In genomic region chr7:542935-543789, GRCh38 we compare ENCODE assay signal across 9 cellular contexts. TPM values are rescaled to one million over a fixed set of nuclear protein-coding genes. Genes with fewer than 3 reads are reported as not detected.
DNase-seq lines count a peak whose midpoint lies in the region; ATAC-seq and TF ChIP-seq lines count a peak whose summit lies in the region.
"Had no signal": no experiment of that assay in that cellular context is flagged by ENCODE, and none has a peak within 500 bp of the region (broad histone marks: within the 10 kb centered on the region; RNA-seq: fewer than 3 reads in every experiment).

No MANE protein-coding gene starts in this region.

- WGBS in SK-N-SH (ENCODE audit: low lambda C conversion rate): 20% methylated on average over 21 of the region's 29 CpGs
- 24 to 41% methylated on average over 6 to 8 of the region's 29 CpGs for WGBS in gastroesophageal sphincter (ENCODE audit: low coverage in 1 of 2), 2 donors

- no peaks in the 10 kb centered on the region for H3K27me3 ChIP-seq in SK-N-SH (ENCODE audit: insufficient read depth)
- H3K27me3 ChIP-seq in gastroesophageal sphincter: no peaks in the 10 kb centered on the region
- H3K27me3 ChIP-seq in skeletal muscle satellite cell (ENCODE audit: control insufficient read depth, insufficient read depth, low read length): no peaks in the 10 kb centered on the region

- H3K4me2 ChIP-seq in SK-N-SH (peak overlapping the region; percentile 35; the same call in 1 of the 2 replicates), skeletal muscle satellite cell (ENCODE audit: low read length) (peak overlapping the region; percentile 64)

- no peaks in the 10 kb centered on the region for H3K79me2 ChIP-seq in SK-N-SH (ENCODE audit: insufficient read depth)

- no peaks in the 10 kb centered on the region for H4K20me1 ChIP-seq in SK-N-SH (ENCODE audit: insufficient read depth)

- TF ChIP-seq EP300 in SK-N-SH (IDR thresholded peaks at IDR 0.05; ENCODE audit: borderline replicate concordance in 1 of 2, low read depth in 1 of 2, low read length in 1 of 2) (peak in 1 of 2 experiments; percentile 66; a peak in 1 of 4 replicates), gastroesophageal sphincter (IDR thresholded peaks at IDR 0.05) (no peak)

- DNase-seq in activated CD4-positive, alpha-beta T cell treated with anti-CD3 and anti-CD28 coated beads for 48 hours: peak; percentile 23
- DNase-seq in activated CD4-positive, alpha-beta T cell treated with anti-CD3 and anti-CD28 coated beads for 1 hour: no peak
- no peak for DNase-seq in SK-N-SH
- no peak for DNase-seq in NCI-H2171 (lab: John Stamatoyannopoulos, UW)
- DNase-seq: CD4-positive, CD25-positive, alpha-beta regulatory T cell had no signal

- H3K4me1 ChIP-seq in SK-N-SH (ENCODE audit: control insufficient read depth in 1 of 2, insufficient read depth in 2 of 2, low read depth in 1 of 2, low read length in 1 of 2): peaks cover 5 to 28% of the 10 kb centered on the region in 2 experiments; a peak in 3 of 4 replicates
- peaks cover 0 to 15% (median 3%) of the 10 kb centered on the region in 3 donors for H3K4me1 ChIP-seq in gastroesophageal sphincter
- peaks cover 48% of the 10 kb centered on the region for H3K4me1 ChIP-seq in skeletal muscle satellite cell (ENCODE audit: control insufficient read depth, insufficient read depth, low read length)

- CTCF ChIA-PET in SK-N-SH (lab: Yijun Ruan, JAX): interaction anchor here (1.7 kb wide), 1 partner anchor 10 kb away, joined by 5 read pairs; no protein-coding TSS in a partner anchor

- peak overlapping the region; percentile 7; the same call in 1 of the 2 replicates for H2AFZ ChIP-seq in SK-N-SH (ENCODE audit: low read depth)

- TF ChIP-seq RAD21 in SK-N-SH (IDR thresholded peaks at IDR 0.05; ENCODE audit: low read length): no peak

- peak; percentile 33 for ATAC-seq in gastroesophageal sphincter
- ATAC-seq in HG02884 (IDR thresholded peaks at IDR 0.05; ENCODE audit: unreplicated experiment): no peak
- ATAC-seq in HG03196 (IDR thresholded peaks at IDR 0.05; ENCODE audit: unreplicated experiment): no peak

- no peaks in the 10 kb centered on the region for H3K36me3 ChIP-seq in SK-N-SH (replicated peaks in 1 of 2; ENCODE audit: control insufficient read depth in 1 of 2, insufficient read depth in 2 of 2, low read length in 1 of 2)
- H3K36me3 ChIP-seq in gastroesophageal sphincter: no peaks in the 10 kb centered on the region
- H3K36me3 ChIP-seq in skeletal muscle satellite cell (ENCODE audit: insufficient read depth, low read length): no peaks in the 10 kb centered on the region

- no peak overlapping the region for H3K4me3 ChIP-seq in SK-N-SH (ENCODE audit: low read depth in 2 of 2, low read length in 1 of 2)
- no peak overlapping the region for H3K4me3 ChIP-seq in gastroesophageal sphincter
- no peak overlapping the region for H3K4me3 ChIP-seq in skeletal muscle satellite cell (ENCODE audit: low read length)

- TF ChIP-seq CTCF in SK-N-SH (IDR thresholded peaks at IDR 0.05) (no peak), gastroesophageal sphincter (IDR thresholded peaks at IDR 0.05) (no peak)

- H3K9me3 ChIP-seq in SK-N-SH: no peaks in the 10 kb centered on the region
- H3K9me3 ChIP-seq in gastroesophageal sphincter: no peaks in the 10 kb centered on the region
- H3K9me3 ChIP-seq in skeletal muscle satellite cell (replicated peaks; ENCODE audit: low read length): no peaks in the 10 kb centered on the region

- POLR2A ChIA-PET in SK-N-SH (lab: Yijun Ruan, JAX): interaction anchor here (1.2 kb wide), 1 partner anchor 183 kb away, joined by 3 read pairs; no protein-coding TSS in a partner anchor

- no peaks in the 10 kb centered on the region for H3K9me2 ChIP-seq in SK-N-SH

- peak overlapping the region; percentile 60; the same call in 1 of the 2 replicates for H3K9ac ChIP-seq in SK-N-SH
- peak overlapping the region; percentile 70 for H3K9ac ChIP-seq in skeletal muscle satellite cell (ENCODE audit: low read depth, low read length)

- TF ChIP-seq POLR2A in gastroesophageal sphincter (IDR thresholded peaks at IDR 0.05): no peak

- H3K27ac ChIP-seq in SK-N-SH (ENCODE audit: low read depth in 2 of 2, low read length in 1 of 2) (peak overlapping the region in 1 of 2 experiments; percentile 85; a peak in 2 of 4 replicates), gastroesophageal sphincter (peak overlapping the region in 2 of 4 donors; percentile 43 to 47)

- H3F3A ChIP-seq in SK-N-SH (replicated peaks; ENCODE audit: insufficient read depth): peaks cover 13% of the 10 kb centered on the region

TF ChIP-seq in SK-N-SH, 30 proteins besides CTCF, POLR2A, EP300 and RAD21 (continues in another document):
- TF ChIP-seq MEF2A (IDR thresholded peaks at IDR 0.05; ENCODE audit: borderline replicate concordance, low read depth) (no peak), YY1 (IDR thresholded peaks at IDR 0.05; ENCODE audit: low read depth) (no peak), CHD2 (IDR thresholded peaks at IDR 0.05; ENCODE audit: low read length, partially characterized antibody) (no peak), GATA2 (CRISPR knock-in tag; IDR thresholded peaks at IDR 0.05) (no peak), ZBTB33 (IDR thresholded peaks at IDR 0.05; ENCODE audit: borderline replicate concordance, low read depth) (peak; percentile 70), USF2 (IDR thresholded peaks at IDR 0.05; ENCODE audit: borderline replicate concordance, low read depth, low read length) (no peak), SMC3 (IDR thresholded peaks at IDR 0.05; ENCODE audit: low read depth, low read length) (no peak), NRF1 (IDR thresholded peaks at IDR 0.05; ENCODE audit: low read depth, low read length) (no peak), TAF1 (IDR thresholded peaks at IDR 0.05; ENCODE audit: borderline replicate concordance, low read depth, low read length) (peak; percentile 29; the same call in 1 of the 2 replicates), RXRA (IDR thresholded peaks at IDR 0.05; ENCODE audit: borderline replicate concordance, low read depth) (peak; percentile 98), POLR2AphosphoS5 (IDR thresholded peaks at IDR 0.05; ENCODE audit: low read depth, low read length) (no peak; the same call in 1 of the 2 replicates), RFX5 (IDR thresholded peaks at IDR 0.05; ENCODE audit: low read length) (no peak), SIN3A (IDR thresholded peaks at IDR 0.05; ENCODE audit: borderline replicate concordance, low read depth, low read length) (no peak), JUND (IDR thresholded peaks at IDR 0.05) (peak; percentile 80; the same call in 1 of the 2 replicates), TEAD4 (IDR thresholded peaks at IDR 0.05; ENCODE audit: borderline replicate concordance, insufficient read depth) (peak; percentile 73; the same call in 1 of the 2 replicates), ELF1 (IDR thresholded peaks at IDR 0.05) (no peak), FOXJ3 (CRISPR knock-in tag; IDR thresholded peaks at IDR 0.05) (no peak), RCOR1 (IDR thresholded peaks at IDR 0.05; ENCODE audit: low read length) (0 out of 2 replicates have a peak, but pooled peaks have one; percentile 13), TCF12 (IDR thresholded peaks at IDR 0.05) (peak; percentile 85)

RNA-seq across cellular contexts. Expression of gene PDGFA, which starts 23.5 kb away (rescaled TPM):
- polyA plus RNA-seq in SK-N-SH (2012; rRNA removed): 13.5 and 18.9 TPM in 2 replicates
- polyA plus RNA-seq in SK-N-SH (2012; cell fraction: cytosol; rRNA removed): 6.8 and 9.8 TPM in 2 replicates
- polyA plus RNA-seq in SK-N-SH (2012; cell fraction: nucleus; rRNA removed): 36.8 and 43.2 TPM in 2 replicates
- total RNA-seq in gastroesophageal sphincter: 100 to 1,000 TPM in 2 of 4 donors, 10 to 100 TPM in 2; 66.0 to 162 (median 120) TPM
- 4.1 and 16.2 TPM in 2 replicates for total RNA-seq in skeletal muscle satellite cell (2012; rRNA removed)
- polyA plus RNA-seq: CD4-positive, CD25-positive, alpha-beta regulatory T cell had no signal
